Comparison of ENCODE assay signal across 8 cellular contexts in the genomic region with DNA sequence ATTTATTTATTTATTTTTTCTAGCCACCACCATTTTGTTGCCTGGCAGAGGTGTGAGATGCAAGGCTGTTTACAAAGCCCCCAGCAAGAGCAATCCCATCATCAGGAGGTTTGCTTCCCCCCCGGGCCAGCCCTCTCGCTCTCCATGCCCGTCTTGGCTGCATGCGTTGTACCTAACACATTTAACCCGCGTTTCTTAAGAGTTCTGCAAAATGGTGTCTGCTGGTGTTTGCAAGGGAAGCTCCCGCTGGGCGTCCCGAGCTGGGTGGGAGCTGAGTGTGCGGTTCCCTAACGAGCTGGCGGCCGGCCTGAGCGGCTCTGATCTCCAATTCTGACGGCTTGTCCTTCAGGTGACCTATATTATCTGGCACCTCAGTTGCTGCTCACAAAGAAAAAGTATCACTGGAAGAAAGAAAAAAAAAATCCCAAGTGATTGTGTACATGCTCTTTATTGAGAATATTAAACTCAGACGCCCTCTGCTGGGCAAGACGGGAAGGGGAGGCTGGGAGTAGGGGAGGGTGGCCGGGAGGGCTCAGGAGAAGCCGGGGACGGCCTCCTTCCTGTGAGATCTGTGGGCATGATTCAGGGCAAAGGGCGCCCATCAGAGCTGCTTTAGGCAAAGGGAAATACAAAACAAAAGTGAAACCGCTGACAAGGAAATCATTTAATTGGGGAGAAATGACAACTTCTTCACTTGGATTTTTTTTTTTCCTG.
DNase-seq lines count a peak whose midpoint lies in the region; ATAC-seq and TF ChIP-seq lines count a peak whose summit lies in the region.

No MANE protein-coding gene starts in this region.

- CTCF ChIA-PET in CD8-positive, alpha-beta T cell (lab: Charles Lee): interaction anchor here (0.7 to 6.0 kb wide), 53 partner anchors 9 to 353 kb away, joined by 3 to 107 read pairs (median 5); no protein-coding TSS in a partner anchor
- CTCF ChIA-PET in PC-3 (lab: Charles Lee): interaction anchor here (0.5 to 1.9 kb wide), 15 partner anchors 16 to 294 kb away, joined by 3 to 17 read pairs (median 4); no protein-coding TSS in a partner anchor

- H3K4me1 Mint-ChIP-seq in CD8-positive, alpha-beta T cell (ENCODE audit: low read depth): peaks cover 26% of the 10 kb centered on the region

- H3K27ac Mint-ChIP-seq in CD8-positive, alpha-beta T cell: peak overlapping the region; percentile 92

- no TSS peak for BruUV-seq in PC-3 (replicated peaks; lab: Mats Ljungman, UMichigan)

- no peaks in the 10 kb centered on the region for H3K9me3 ChIP-seq in CD8-positive, alpha-beta T cell (ENCODE audit: low read length)
- H3K9me3 ChIP-seq in PC-3 (ENCODE audit: low read length): no peaks in the 10 kb centered on the region
- H3K9me3 ChIP-seq in esophagus (ENCODE audit: control insufficient read depth in 2 of 2, insufficient read depth in 1 of 2, low read depth in 1 of 2, low read length in 1 of 2): no peaks in the 10 kb centered on the region
- H3K9me3 ChIP-seq in muscle layer of duodenum (ENCODE audit: control insufficient read depth in 1 of 2, low read length in 2 of 2): no peaks in the 10 kb centered on the region

- 1% methylated on average over 22 of the region's 22 CpGs for WGBS in esophagus, 2 donors

- H3K27me3 Mint-ChIP-seq in CD8-positive, alpha-beta T cell (ENCODE audit: low read depth): no peaks in the 10 kb centered on the region

- H3K9me2 ChIP-seq in PC-3 (replicated peaks; ENCODE audit: low read length): no peaks in the 10 kb centered on the region

- H3F3A ChIP-seq in PC-3 (ENCODE audit: low read length, unreplicated experiment): peaks cover 7% of the 10 kb centered on the region

- H3K27ac ChIP-seq in CD8-positive, alpha-beta T cell (ENCODE audit: low read depth, low read length): peak overlapping the region; percentile 38
- peak overlapping the region; percentile 84 for H3K27ac ChIP-seq in PC-3 (ENCODE audit: low read length)
- peak overlapping the region; percentile 74 to 92 for H3K27ac ChIP-seq in esophagus (ENCODE audit: low read depth in 2 of 2, low read length in 1 of 2)
- H3K27ac ChIP-seq in muscle layer of duodenum (ENCODE audit: low read length): peak overlapping the region; percentile 93

- H3K36me3 ChIP-seq in CD8-positive, alpha-beta T cell (ENCODE audit: insufficient read depth, low read length): no peaks in the 10 kb centered on the region
- no peaks in the 10 kb centered on the region for H3K36me3 ChIP-seq in PC-3 (ENCODE audit: low read depth, low read length)
- no peaks in the 10 kb centered on the region for H3K36me3 ChIP-seq in esophagus (ENCODE audit: control insufficient read depth in 2 of 2, insufficient read depth in 2 of 2, low read length in 1 of 2)
- H3K36me3 ChIP-seq in muscle layer of duodenum (ENCODE audit: control insufficient read depth in 1 of 2, insufficient read depth in 2 of 2, low read length in 2 of 2): no peaks in the 10 kb centered on the region

- no peaks in the 10 kb centered on the region for H3K9me3 Mint-ChIP-seq in CD8-positive, alpha-beta T cell

- peak overlapping the region; percentile 90 for H3K4me2 ChIP-seq in PC-3 (ENCODE audit: low read length)

- peak overlapping the region; percentile 94 for H3K4me3 Mint-ChIP-seq in CD8-positive, alpha-beta T cell

- no peaks in the 10 kb centered on the region for H3K36me3 Mint-ChIP-seq in CD8-positive, alpha-beta T cell

- H4K20me1 ChIP-seq in PC-3 (ENCODE audit: low read length): no peaks in the 10 kb centered on the region

- intact Hi-C loops in CD8-positive, alpha-beta T cell (cut with DNase I, micrococcal nuclease): loop anchor here (1.0 to 10.0 kb wide), 11 partner anchors 17 to 501 kb away; no protein-coding TSS in a partner anchor
- intact Hi-C loops in PC-3 (cut with micrococcal nuclease): loop anchor here (1.0 to 5.0 kb wide), 9 partner anchors 25 to 336 kb away; no protein-coding TSS in a partner anchor

- no peaks in the 10 kb centered on the region for H3K79me2 ChIP-seq in PC-3 (ENCODE audit: low read length)

- peak; percentile 98 for ATAC-seq in CD8-positive, alpha-beta T cell
- ATAC-seq in GM19467 (IDR thresholded peaks at IDR 0.05; ENCODE audit: unreplicated experiment): peak; percentile 58
- peak; percentile 88 for ATAC-seq in PC-3

- no peaks in the 10 kb centered on the region for H3K27me3 ChIP-seq in CD8-positive, alpha-beta T cell (ENCODE audit: insufficient read depth, low read length)
- H3K27me3 ChIP-seq in PC-3 (ENCODE audit: low read length) (no peaks in the 10 kb centered on the region), esophagus (ENCODE audit: control insufficient read depth in 1 of 2, insufficient read depth in 2 of 2, low read length in 2 of 2) (no peaks in the 10 kb centered on the region), muscle layer of duodenum (ENCODE audit: low read depth, low read length) (no peaks in the 10 kb centered on the region)

- H2AFZ ChIP-seq in PC-3 (ENCODE audit: low read length): peak overlapping the region; percentile 91

- peak; percentile 87 to 98 (median 95) for DNase-seq in CD8-positive, alpha-beta T cell
- peak; percentile 100 for DNase-seq in HuH-7.5 (ENCODE audit: low spot score)
- DNase-seq in PC-3: peak; percentile 100
- peak; percentile 95 for DNase-seq in activated T-cell treated with anti-CD3 and anti-CD28 coated beads, Interleukin-2, amount 50 U/mL, for 1 hour
- DNase-seq in stimulated activated CD8-positive, alpha-beta memory T cell treated with anti-CD3 and anti-CD28 coated beads, Interleukin-7, amount 100 ng/mL, for 1 hour (ENCODE audit: low read depth in 2 of 2): peak; percentile 93 to 97

- TF ChIP-seq CTCF in CD8-positive, alpha-beta T cell (IDR thresholded peaks at IDR 0.05): peak; percentile 85
- TF ChIP-seq CTCF in PC-3 (conservative IDR thresholded peaks at IDR 0.05; ENCODE audit: low read depth, low read length): peak; percentile 99

- POLR2A ChIA-PET in CD8-positive, alpha-beta T cell (lab: Charles Lee): interaction anchor here (0.8 to 2.6 kb wide), 14 partner anchors 10 to 335 kb away, joined by 3 to 28 read pairs (median 6); no protein-coding TSS in a partner anchor
- POLR2A ChIA-PET in PC-3 (lab: Charles Lee; ENCODE audit: unreplicated experiment): interaction anchor here (0.6 to 1.2 kb wide), 7 partner anchors 9 to 294 kb away, joined by 3 to 8 read pairs (median 5); no protein-coding TSS in a partner anchor

- peaks cover 21% of the 10 kb centered on the region for H3K4me1 ChIP-seq in CD8-positive, alpha-beta T cell (ENCODE audit: insufficient read depth, low read length)
- H3K4me1 ChIP-seq in PC-3 (ENCODE audit: insufficient read depth, low read length) (peaks cover 48% of the 10 kb centered on the region), esophagus (ENCODE audit: control insufficient read depth in 2 of 2, insufficient read depth in 2 of 2, low read length in 1 of 2) (peaks cover 0 to 2% of the 10 kb centered on the region in 2 donors), muscle layer of duodenum (ENCODE audit: control insufficient read depth in 1 of 2, insufficient read depth in 2 of 2, low read length in 2 of 2) (peaks cover 10 to 23% of the 10 kb centered on the region in 2 donors)

- peak overlapping the region; percentile 81 for H3K4me3 ChIP-seq in CD8-positive, alpha-beta T cell (ENCODE audit: low read depth, low read length)
- H3K4me3 ChIP-seq in PC-3 (ENCODE audit: low read length): peak overlapping the region; percentile 72
- peak overlapping the region; percentile 45 to 68 for H3K4me3 ChIP-seq in esophagus (ENCODE audit: low read depth in 1 of 2, low read length in 2 of 2)
- peak overlapping the region; percentile 80 to 90 for H3K4me3 ChIP-seq in muscle layer of duodenum (ENCODE audit: low read depth in 1 of 2, low read length in 2 of 2)

- H3K9ac ChIP-seq in PC-3 (ENCODE audit: low read length): peak overlapping the region; percentile 82

Comparison
In these comparisons a context has a peak if more than half of its experiments do, and no peak if none do; other contexts are left out.
1. Peak in every context shown above with its lines: DNase-seq, ATAC-seq, H3K4me3 ChIP-seq and H3K27ac ChIP-seq.
2. H3K27ac ChIP-seq: peak in every context shown above with its lines; median percentile 93 in muscle layer of duodenum; 84 in PC-3; 83 in esophagus; 38 in CD8-positive, alpha-beta T cell.